8 cellular contexts compared by ENCODE assay signal in genomic region chr17:27601069-27601974, GRCh38. TPM values are rescaled to one million over a fixed set of nuclear protein-coding genes. Genes with fewer than 3 reads are reported as not detected.
A peak's percentile ranks its signal among the peaks of the same experiment; 100 is the strongest.
DNase-seq lines count a peak whose midpoint lies in the region; ATAC-seq, FAIRE-seq and TF ChIP-seq lines count a peak whose summit lies in the region.

No MANE protein-coding gene starts in this region.

- ATAC-seq in GM21528 (IDR thresholded peaks at IDR 0.05; ENCODE audit: low FRiP score, unreplicated experiment) = no peak

- FAIRE-seq in GM12892 (lab: Jason Lieb, UNC) = peak; percentile 85

- peak; percentile 68 for DNase-seq in A172 (ENCODE audit: low spot score)
- DNase-seq in GM12892 (ENCODE audit: insufficient read length) = peak; percentile 46
- DNase-seq in NCI-H345 (lab: John Stamatoyannopoulos, UW) = peak; percentile 65
- DNase-seq in activated CD4-positive, CD25-positive, alpha-beta regulatory T cell treated with anti-CD3 and anti-CD28 coated beads, Interleukin-2, amount 50 U/mL, for 72 hours = peak; percentile 82
- DNase-seq in central memory CD4-positive, alpha-beta T cell = peak; percentile 64
- peak; percentile 90 for DNase-seq in islet precursor cell
- DNase-seq in stimulated activated CD4-positive, alpha-beta T cell treated with anti-CD3 and anti-CD28 coated beads, Interleukin-1b, Interleukin-23, amount 100 ng/mL, for 4 hours (ENCODE audit: low read depth in 2 of 2) = peak; percentile 77 to 85

- TF ChIP-seq POLR2A in GM12892 (IDR thresholded peaks at IDR 0.05; ENCODE audit: low read depth, low read length) = no peak

RNA-seq across cellular contexts. Expression of gene LGALS9, which starts 29.7 kb away (rescaled TPM):
- total RNA-seq in A172 (2014; rRNA removed; shearing (Covaris generic)) = 0.91 and 1.4 TPM in 2 replicates
- polyA plus RNA-seq in GM12892 (2012; ENCODE audit: missing spikeins) = 125 TPM
